In genomic region chrX:55116589-55116988, GRCh38 we compare ENCODE assay signal across 12 cellular contexts. TPM values are rescaled to one million over a fixed set of nuclear protein-coding genes. Genes with fewer than 3 reads are reported as not detected.
"Had no signal": no experiment of that assay in that cellular context is flagged by ENCODE, and none has a peak within 500 bp of the region (broad histone marks: within the 10 kb centered on the region; RNA-seq: fewer than 3 reads in every experiment).

No MANE protein-coding gene starts in this region.

RNA-seq across cellular contexts. Expression of gene PAGE2, which starts 27.8 kb away (rescaled TPM):
- total RNA-seq: activated B cell treated with CpG ODN at 0.5 μM for 24 hours; activated CD4-positive, alpha-beta memory T cell treated with anti-CD3 and anti-CD28 coated beads for 36 hours; activated naive CD4-positive, alpha-beta T cell treated with anti-CD3 and anti-CD28 coated beads for 36 hours; activated T-cell treated with anti-CD3 and anti-CD28 coated beads, Interleukin-2, amount 50 U/mL, for 4 hours; activated T-helper 1 cell treated with anti-CD3 and anti-CD28 coated beads, Interleukin-12 subunit alpha, Interleukin-12 subunit beta, Interleukin-2, Interleukin-4 antibody, amounts not matched to agents 30 ng/mL and 10 ng/mL and 1 ng/mL, durations not matched to agents 14 hours and 24 hours and 36 hours; adrenal gland; astrocyte; body of pancreas; breast epithelium; cardiac septum; M059J; Right ventricle myocardium superior had no signal
- polyA plus RNA-seq: adrenal gland had no signal

RNA-seq across cellular contexts. Expression of gene PAGE2B, which starts 41.8 kb away (rescaled TPM):
- total RNA-seq: activated B cell treated with CpG ODN at 0.5 μM for 24 hours; activated T-helper 1 cell treated with anti-CD3 and anti-CD28 coated beads, Interleukin-12 subunit alpha, Interleukin-12 subunit beta, Interleukin-2, Interleukin-4 antibody, amounts not matched to agents 30 ng/mL and 10 ng/mL and 1 ng/mL, durations not matched to agents 14 hours and 24 hours and 36 hours; adrenal gland; astrocyte; body of pancreas; breast epithelium; cardiac septum; M059J; Right ventricle myocardium superior had no signal
- polyA plus RNA-seq: adrenal gland had no signal
